Comparison of ENCODE assay signal across 12 cellular contexts in the genomic region with DNA sequence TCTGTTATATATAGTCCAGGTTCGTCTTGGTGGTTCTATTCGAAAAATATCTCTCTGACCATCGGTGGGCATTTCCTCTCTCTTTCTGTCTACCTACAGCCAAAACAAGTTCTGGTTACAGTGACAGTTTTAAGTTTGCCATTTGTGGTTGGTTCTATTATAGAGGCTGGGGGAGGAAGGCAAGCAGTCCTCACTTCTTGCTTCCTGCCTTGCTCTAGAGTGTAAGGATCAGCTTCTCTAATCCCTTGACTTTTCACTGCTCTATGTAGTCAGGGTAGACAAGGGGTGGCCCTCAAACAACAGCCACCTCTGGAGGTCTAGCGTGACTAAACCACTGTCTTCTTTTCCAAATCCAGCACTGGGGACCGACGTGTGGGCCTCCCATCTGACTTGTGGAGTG. TPM values are rescaled to one million over a fixed set of nuclear protein-coding genes. Genes with fewer than 3 reads are reported as not detected.
A peak's percentile ranks its signal among the peaks of the same experiment; 100 is the strongest.
DNase-seq lines count a peak whose midpoint lies in the region; ATAC-seq and TF ChIP-seq lines count a peak whose summit lies in the region.
"Had no signal": no experiment of that assay in that cellular context is flagged by ENCODE, and none has a peak within 500 bp of the region (broad histone marks: within the 10 kb centered on the region; RNA-seq: fewer than 3 reads in every experiment).

No MANE protein-coding gene starts in this region.

- no peak overlapping the region for H3K9ac ChIP-seq in neural progenitor cell

- no peak for TF ChIP-seq CTCF in neural progenitor cell (IDR thresholded peaks at IDR 0.05)

- H4K20me1 ChIP-seq in neural progenitor cell (ENCODE audit: low read depth) = peaks cover 92% of the 10 kb centered on the region

- peak; percentile 60 for DNase-seq in NCI-H82 (lab: John Stamatoyannopoulos, UW)
- DNase-seq in NCI-H82 treated with DMSO at 0.1 percent for 48 hours (lab: John Stamatoyannopoulos, UW; ENCODE audit: unreplicated experiment) = no peak
- DNase-seq in MV-4-11 (lab: John Stamatoyannopoulos, UW) = peak; percentile 57
- peak; percentile 35 for DNase-seq in neural progenitor cell (ENCODE audit: low spot score)
- no peak for DNase-seq in epidermal melanocyte (ENCODE audit: insufficient read length, low spot score)
- no peak for DNase-seq in GM03348 (ENCODE audit: low spot score)
- DNase-seq in putamen (ENCODE audit: low spot score) = no peak
- DNase-seq: activated T-cell treated with anti-CD3 and anti-CD28 coated beads, Interleukin-2, amount 50 U/mL, for 4 hours; heart right ventricle had no signal

- H3K27me3 Mint-ChIP-seq in neural progenitor cell (ENCODE audit: insufficient read depth, low read depth) = no peaks in the 10 kb centered on the region

- H3K27ac Mint-ChIP-seq in neural progenitor cell = peak overlapping the region; percentile 42

- H3K79me2 ChIP-seq in neural progenitor cell (ENCODE audit: low read depth) = peaks cover 100% of the 10 kb centered on the region

- H3K9me3 Mint-ChIP-seq in neural progenitor cell = peaks cover 20% of the 10 kb centered on the region
- H3K9me3 Mint-ChIP-seq: T-helper 1 cell treated with Interleukin-12 subunit alpha and Interleukin-12 subunit beta and Interleukin-4 antibody, amounts not matched to agents 30 μg/mL and 1 μg/mL, for 36 hours had no signal

- H3K4me1 Mint-ChIP-seq in neural progenitor cell = peaks cover 26% of the 10 kb centered on the region

- peak overlapping the region; percentile 41 for H3K4me2 ChIP-seq in neural progenitor cell

- H3K9me3 ChIP-seq in neural progenitor cell (ENCODE audit: low read depth) = no peaks in the 10 kb centered on the region

- no peak overlapping the region for H3K4me3 Mint-ChIP-seq in neural progenitor cell
- H3K4me3 Mint-ChIP-seq: activated T-cell treated with anti-CD3 and anti-CD28 coated beads, Interleukin-2, amount 50 U/mL, for 4 hours; T-helper 1 cell treated with Interleukin-12 subunit alpha and Interleukin-12 subunit beta and Interleukin-4 antibody, amounts not matched to agents 30 μg/mL and 1 μg/mL, for 36 hours had no signal

- H3F3A ChIP-seq in neural progenitor cell (ENCODE audit: low read depth) = peaks cover 11% of the 10 kb centered on the region

- peak; percentile 62 for ATAC-seq in HG02642 (IDR thresholded peaks at IDR 0.05; ENCODE audit: poor library complexity, unreplicated experiment)
- ATAC-seq: activated T-cell treated with anti-CD3 and anti-CD28 coated beads, Interleukin-2, amount 50 U/mL, for 4 hours; heart right ventricle had no signal

- H2AFZ ChIP-seq in neural progenitor cell (replicated peaks) = no peak overlapping the region

- H3K4me3 ChIP-seq in neural progenitor cell = no peak overlapping the region
- H3K4me3 ChIP-seq: heart right ventricle had no signal

- peaks cover 39% of the 10 kb centered on the region for H3K36me3 Mint-ChIP-seq in neural progenitor cell

- no peaks in the 10 kb centered on the region for H3K36me3 ChIP-seq in neural progenitor cell

- H3K27me3 ChIP-seq in neural progenitor cell = no peaks in the 10 kb centered on the region
- H3K27me3 ChIP-seq: heart right ventricle had no signal

- H3K4me1 ChIP-seq in neural progenitor cell = peaks cover 32% of the 10 kb centered on the region

- H3K27ac ChIP-seq in neural progenitor cell = no peak overlapping the region
- H3K27ac ChIP-seq: 22Rv1, heart right ventricle had no signal

RNA-seq across cellular contexts. Expression of a gene that starts 16.1 kb away (rescaled TPM):
- total RNA-seq in neural progenitor cell (ENCODE audit: low replicate concordance) = 30.2 and 35.7 TPM in 2 replicates

Comparison
In these comparisons a context has a peak if more than half of its experiments do, and no peak if none do; other contexts are left out.
1. DNase-seq: peak in NCI-H82 (single experiment), MV-4-11 (single experiment) and neural progenitor cell (single experiment); none in NCI-H82 treated with DMSO at 0.1 percent for 48 hours (single experiment), epidermal melanocyte (single experiment), GM03348 (single experiment) and putamen (single experiment).